In genomic region chr16:69274699-69275235, GRCh38 we compare ENCODE assay signal across 27 cellular contexts. TPM values are rescaled to one million over a fixed set of nuclear protein-coding genes. Genes with fewer than 3 reads are reported as not detected.
A peak's percentile ranks its signal among the peaks of the same experiment; 100 is the strongest.
DNase-seq lines count a peak whose midpoint lies in the region; ATAC-seq and TF ChIP-seq lines count a peak whose summit lies in the region.
"Had no signal": no experiment of that assay in that cellular context is flagged by ENCODE, and none has a peak within 500 bp of the region (broad histone marks: within the 10 kb centered on the region; RNA-seq: fewer than 3 reads in every experiment).

No MANE protein-coding gene starts in this region.

- 84% methylated on average over 4 of the region's 4 CpGs for WGBS in SK-N-SH (ENCODE audit: low lambda C conversion rate)
- WGBS in hepatocyte (ENCODE audit: low lambda C conversion rate, missing lambda C conversion rate): 96% methylated on average over 4 of the region's 4 CpGs
- WGBS in suprapubic skin: 75% methylated on average over 4 of the region's 4 CpGs

- H3K4me2 ChIP-seq in SK-N-SH (0 out of 2 replicates have a peak overlapping the region, but pooled peaks have one; percentile 67), hepatocyte (no peak overlapping the region)

- no peaks in the 10 kb centered on the region for H3K27me3 Mint-ChIP-seq in WTC11 (ENCODE audit: low read depth)
- H3K27me3 Mint-ChIP-seq in naive thymus-derived CD8-positive, alpha-beta T cell: no peaks in the 10 kb centered on the region

- peaks cover 10 to 26% of the 10 kb centered on the region in 2 experiments for H3K4me1 ChIP-seq in SK-N-SH (ENCODE audit: control insufficient read depth in 1 of 2, insufficient read depth in 2 of 2, low read depth in 1 of 2, low read length in 1 of 2)
- H3K4me1 ChIP-seq in hepatocyte (ENCODE audit: insufficient read depth): peaks cover 5% of the 10 kb centered on the region
- peaks cover 15% of the 10 kb centered on the region for H3K4me1 ChIP-seq in suprapubic skin
- H3K4me1 ChIP-seq: Peyer's patch, SJCRH30 had no signal

- no peak for TF ChIP-seq EP300 in SK-N-SH (IDR thresholded peaks at IDR 0.05; ENCODE audit: borderline replicate concordance in 1 of 2, low read depth in 1 of 2, low read length in 1 of 2)
- TF ChIP-seq EP300 in suprapubic skin (IDR thresholded peaks at IDR 0.05): no peak

- no peak for TF ChIP-seq CTCF in SK-N-SH (IDR thresholded peaks at IDR 0.05)
- TF ChIP-seq CTCF in WTC11 (IDR thresholded peaks at IDR 0.05): no peak
- TF ChIP-seq CTCF in hepatocyte (IDR thresholded peaks at IDR 0.05; ENCODE audit: poor library complexity): no peak
- TF ChIP-seq CTCF in suprapubic skin (IDR thresholded peaks at IDR 0.05): no peak

- 0 out of 2 replicates have a peak, but pooled peaks cover 3% of the 10 kb centered on the region for H3K9me3 Mint-ChIP-seq in WTC11
- H3K9me3 Mint-ChIP-seq in naive thymus-derived CD8-positive, alpha-beta T cell: no peaks in the 10 kb centered on the region
- H3K9me3 Mint-ChIP-seq: endodermal cell had no signal

- H2AFZ ChIP-seq in SK-N-SH (ENCODE audit: low read depth) (no peak overlapping the region), hepatocyte (no peak overlapping the region)

- H3K4me3 Mint-ChIP-seq in WTC11: no peak overlapping the region
- H3K4me3 Mint-ChIP-seq in naive thymus-derived CD8-positive, alpha-beta T cell: no peak overlapping the region
- H3K4me3 Mint-ChIP-seq: endodermal cell, nephron progenitor cell had no signal

- H3K27me3 ChIP-seq in SK-N-SH (ENCODE audit: insufficient read depth) (no peaks in the 10 kb centered on the region), hepatocyte (no peaks in the 10 kb centered on the region), suprapubic skin (no peaks in the 10 kb centered on the region)
- H3K27me3 ChIP-seq: brain microvascular endothelial cell, Peyer's patch, SJCRH30, tibial nerve had no signal

- no peak overlapping the region for H3K4me3 ChIP-seq in SK-N-SH (ENCODE audit: low read depth in 2 of 2, low read length in 1 of 2)
- H3K4me3 ChIP-seq in hepatocyte: no peak overlapping the region
- no peak overlapping the region for H3K4me3 ChIP-seq in suprapubic skin
- H3K4me3 ChIP-seq: Peyer's patch, SJCRH30, tibial nerve had no signal

- H3K27ac ChIP-seq in SK-N-SH (ENCODE audit: low read depth in 2 of 2, low read length in 1 of 2) (peak overlapping the region in 1 of 2 experiments; percentile 90; a peak in 2 of 4 replicates), hepatocyte (peak overlapping the region; percentile 40), suprapubic skin (peak overlapping the region; percentile 30)
- H3K27ac ChIP-seq: 22Rv1, Peyer's patch, SJCRH30 had no signal

- TF ChIP-seq POLR2A in suprapubic skin (IDR thresholded peaks at IDR 0.05): no peak

- POLR2A ChIA-PET in SK-N-SH (lab: Yijun Ruan, JAX): no interaction called here
- POLR2A ChIA-PET in WTC11 (lab: Charles Lee): no interaction called here
- POLR2A ChIA-PET in naive thymus-derived CD8-positive, alpha-beta T cell (lab: Charles Lee): no interaction called here

- DNase-seq in SK-N-SH: no peak
- no peak for DNase-seq in WTC11 (ENCODE audit: low spot score)
- no peak for DNase-seq in hepatocyte (ENCODE audit: low spot score)
- DNase-seq in suprapubic skin (ENCODE audit: low spot score in 2 of 2): no peak
- DNase-seq in naive thymus-derived CD8-positive, alpha-beta T cell: no peak
- DNase-seq in DMS53 (lab: John Stamatoyannopoulos, UW): no peak
- no peak for DNase-seq in putamen (ENCODE audit: low spot score)
- DNase-seq: activated CD4-positive, alpha-beta T cell treated with anti-CD3 and anti-CD28 coated beads, Interleukin-2, amount 50 U/mL, for 4 hours; activated CD8-positive, alpha-beta memory T cell treated with anti-CD3 and anti-CD28 coated beads, Interleukin-2, amount 50 U/mL, for 4 hours; brain microvascular endothelial cell; DND-41; endodermal cell; head of caudate nucleus; NCI-H1417; NCI-H510A treated with DMSO at 0.1 percent for 48 hours; nephron progenitor cell; Peyer's patch; posterior cingulate gyrus; SJCRH30; small intestine; stimulated activated CD4-positive, alpha-beta T cell treated with anti-CD3 and anti-CD28 coated beads, Interleukin-2, amount 100 ng/mL, for 24 hours; stimulated activated naive CD4-positive, alpha-beta T cell; T-helper 2 cell had no signal

- H4K20me1 ChIP-seq in SK-N-SH (ENCODE audit: insufficient read depth) (no peaks in the 10 kb centered on the region), hepatocyte (ENCODE audit: insufficient read depth, poor library complexity, severe bottlenecking) (no peaks in the 10 kb centered on the region)

- peak overlapping the region; percentile 44; the same call in 1 of the 2 replicates for H3K27ac Mint-ChIP-seq in WTC11
- H3K27ac Mint-ChIP-seq in naive thymus-derived CD8-positive, alpha-beta T cell: peak overlapping the region in 2 of 10 donors; percentile 42 to 75
- H3K27ac Mint-ChIP-seq: endodermal cell, nephron progenitor cell had no signal

- peaks cover 15% of the 10 kb centered on the region; the same call in 1 of the 2 replicates for H3K36me3 Mint-ChIP-seq in WTC11
- peaks cover 0 to 19% (median 1%) of the 10 kb centered on the region in 3 donors for H3K36me3 Mint-ChIP-seq in naive thymus-derived CD8-positive, alpha-beta T cell

- ATAC-seq in SK-N-SH treated with all-trans-retinoic acid at 6 μM for 48 hours (no peak), WTC11 (no peak)
- no peak for ATAC-seq in naive thymus-derived CD8-positive, alpha-beta T cell
- ATAC-seq: left lobe of liver had no signal

- H3K4me1 Mint-ChIP-seq in WTC11: no peaks in the 10 kb centered on the region
- peaks cover 0 to 2% (median 0%) of the 10 kb centered on the region in 4 donors for H3K4me1 Mint-ChIP-seq in naive thymus-derived CD8-positive, alpha-beta T cell
- H3K4me1 Mint-ChIP-seq: nephron progenitor cell had no signal

- H3K9me2 ChIP-seq in SK-N-SH (no peaks in the 10 kb centered on the region), hepatocyte (replicated peaks; ENCODE audit: insufficient read depth) (no peaks in the 10 kb centered on the region)

- TF ChIP-seq RAD21 in SK-N-SH (IDR thresholded peaks at IDR 0.05; ENCODE audit: low read length): no peak

- H3K79me2 ChIP-seq in SK-N-SH (ENCODE audit: insufficient read depth) (peaks cover 27% of the 10 kb centered on the region), hepatocyte (no peaks in the 10 kb centered on the region)

- CTCF ChIA-PET in SK-N-SH (lab: Yijun Ruan, JAX) (interaction anchor here (0.7 to 0.9 kb wide), 3 partner anchors 11 to 26 kb away, joined by 3 to 5 read pairs (median 4); no protein-coding TSS in a partner anchor), WTC11 (lab: Charles Lee) (interaction anchor here (0.6 to 1.1 kb wide), 2 partner anchors 125 to 1258 kb away, joined by 4 read pairs; no protein-coding TSS in a partner anchor)

- H3K36me3 ChIP-seq in SK-N-SH (replicated peaks in 1 of 2; ENCODE audit: control insufficient read depth in 1 of 2, insufficient read depth in 2 of 2, low read length in 1 of 2) (peaks cover 3 to 17% of the 10 kb centered on the region in 2 experiments), hepatocyte (replicated peaks; ENCODE audit: insufficient read depth, low read depth) (no peaks in the 10 kb centered on the region), suprapubic skin (peaks cover 15% of the 10 kb centered on the region)
- H3K36me3 ChIP-seq: brain microvascular endothelial cell had no signal

- no peak overlapping the region for H3K9ac ChIP-seq in SK-N-SH

- peaks cover 40% of the 10 kb centered on the region for H3F3A ChIP-seq in SK-N-SH (replicated peaks; ENCODE audit: insufficient read depth)

- H3K9me3 ChIP-seq in SK-N-SH: no peaks in the 10 kb centered on the region
- H3K9me3 ChIP-seq in hepatocyte (ENCODE audit: low read depth): no peaks in the 10 kb centered on the region
- H3K9me3 ChIP-seq in suprapubic skin: no peaks in the 10 kb centered on the region
- H3K9me3 ChIP-seq: Peyer's patch, SJCRH30, tibial nerve had no signal

TF ChIP-seq in SK-N-SH, 30 proteins besides CTCF, POLR2A, EP300 and RAD21 (continues in another document):
- TF ChIP-seq EZH2phosphoT487 (IDR thresholded peaks at IDR 0.05; ENCODE audit: borderline replicate concordance, low read depth): no peak

TF ChIP-seq in SK-N-SH treated with all-trans-retinoic acid at 6 μM for 48 hours, 23 proteins besides CTCF, POLR2A, EP300 and RAD21 (continues in another document):
- TF ChIP-seq ZNF8 (CRISPR knock-in tag; IDR thresholded peaks at IDR 0.05): no peak

TF ChIP-seq in WTC11, 78 proteins besides CTCF, POLR2A, EP300 and RAD21 (continues in another document):
- no peak for TF ChIP-seq RELA (CRISPR knock-in tag; IDR thresholded peaks at IDR 0.05; ENCODE audit: borderline replicate concordance)
- TF ChIP-seq, protein P1, sequence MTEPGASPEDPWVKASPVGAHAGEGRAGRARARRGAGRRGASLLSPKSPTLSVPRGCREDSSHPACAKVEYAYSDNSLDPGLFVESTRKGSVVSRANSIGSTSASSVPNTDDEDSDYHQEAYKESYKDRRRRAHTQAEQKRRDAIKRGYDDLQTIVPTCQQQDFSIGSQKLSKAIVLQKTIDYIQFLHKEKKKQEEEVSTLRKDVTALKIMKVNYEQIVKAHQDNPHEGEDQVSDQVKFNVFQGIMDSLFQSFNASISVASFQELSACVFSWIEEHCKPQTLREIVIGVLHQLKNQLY (CRISPR knock-in tag; IDR thresholded peaks at IDR 0.05): no peak
- no peak for TF ChIP-seq JUN (CRISPR knock-in tag; IDR thresholded peaks at IDR 0.05)
- TF ChIP-seq, protein P2, sequence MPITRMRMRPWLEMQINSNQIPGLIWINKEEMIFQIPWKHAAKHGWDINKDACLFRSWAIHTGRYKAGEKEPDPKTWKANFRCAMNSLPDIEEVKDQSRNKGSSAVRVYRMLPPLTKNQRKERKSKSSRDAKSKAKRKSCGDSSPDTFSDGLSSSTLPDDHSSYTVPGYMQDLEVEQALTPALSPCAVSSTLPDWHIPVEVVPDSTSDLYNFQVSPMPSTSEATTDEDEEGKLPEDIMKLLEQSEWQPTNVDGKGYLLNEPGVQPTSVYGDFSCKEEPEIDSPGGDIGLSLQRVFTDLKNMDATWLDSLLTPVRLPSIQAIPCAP (CRISPR knock-in tag; IDR thresholded peaks at IDR 0.05): no peak

RNA-seq across cellular contexts. Expression of gene VPS4A, which starts 36.4 kb away (rescaled TPM):
- polyA plus RNA-seq in SK-N-SH (2012; rRNA removed) (18.4 and 20.8 TPM in 2 replicates), hepatocyte (36.9 and 43.8 TPM in 2 replicates)
- 12.9 and 17.4 TPM in 2 replicates for polyA plus RNA-seq in SK-N-SH (2012; cell fraction: cytosol; rRNA removed)
- polyA plus RNA-seq in SK-N-SH (2012; cell fraction: nucleus; rRNA removed): 46.5 and 50.8 TPM in 2 replicates
- total RNA-seq in WTC11 (2021) (24.5 to 28.3 TPM (median 25.5 TPM) in 3 replicates), hepatocyte (19.0 and 19.9 TPM in 2 replicates), suprapubic skin (10 to 100 TPM; 32.5 to 46.6 (median 37.6) TPM)
- total RNA-seq in naive thymus-derived CD8-positive, alpha-beta T cell: 10 to 100 TPM; 51.3 to 52.2 TPM
- 10 to 100 TPM; 28.4 to 36.1 (median 29.1) TPM for polyA plus RNA-seq in naive thymus-derived CD8-positive, alpha-beta T cell

RNA-seq across cellular contexts. Expression of gene PDF, which starts 55.6 kb away (rescaled TPM):
- polyA plus RNA-seq in SK-N-SH (2012; rRNA removed) (21.4 and 22.0 TPM in 2 replicates), hepatocyte (21.6 and 25.4 TPM in 2 replicates)
- 21.3 and 22.0 TPM in 2 replicates for polyA plus RNA-seq in SK-N-SH (2012; cell fraction: cytosol; rRNA removed)
- polyA plus RNA-seq in SK-N-SH (2012; cell fraction: nucleus; rRNA removed): 11.5 and 13.6 TPM in 2 replicates
- total RNA-seq in WTC11 (2021) (24.0 to 28.2 TPM (median 25.6 TPM) in 3 replicates), hepatocyte (14.3 and 23.8 TPM in 2 replicates), suprapubic skin (10 to 100 TPM; 12.2 to 25.4 (median 21.2) TPM)
- total RNA-seq in naive thymus-derived CD8-positive, alpha-beta T cell: 10 to 100 TPM; 15.1 to 16.8 TPM
- 10 to 100 TPM; 12.3 to 17.2 (median 13.8) TPM for polyA plus RNA-seq in naive thymus-derived CD8-positive, alpha-beta T cell
